Comparison of ENCODE assay signal across 15 cellular contexts in the genomic region with DNA sequence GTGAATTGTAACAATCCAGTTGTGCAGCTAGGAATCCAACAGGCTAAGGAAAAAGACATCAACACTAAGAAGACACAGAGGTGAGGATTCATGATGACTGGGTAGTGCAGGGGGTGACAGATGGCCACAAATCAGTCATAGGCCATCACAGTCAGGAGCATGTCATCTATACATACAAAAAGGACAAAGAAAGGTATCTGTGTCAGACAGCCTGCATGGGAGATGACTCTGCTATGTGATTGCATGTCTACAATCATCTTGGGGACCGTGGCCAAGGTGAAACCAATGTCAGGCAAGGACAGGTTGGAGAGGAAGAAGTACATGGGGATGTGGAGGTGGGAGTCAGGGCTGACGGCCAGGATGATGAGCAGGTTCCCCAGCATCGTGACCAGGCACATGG. TPM values are rescaled to one million over a fixed set of nuclear protein-coding genes. Genes with fewer than 3 reads are reported as not detected.
"Had no signal": no experiment of that assay in that cellular context is flagged by ENCODE, and none has a peak within 500 bp of the region (broad histone marks: within the 10 kb centered on the region; RNA-seq: fewer than 3 reads in every experiment).

No MANE protein-coding gene starts in this region.

RNA-seq across cellular contexts. Expression of a gene that starts 16.0 kb away (rescaled TPM):
- total RNA-seq: hepatocyte, kidney, left cardiac atrium, left colon, left ventricle myocardium inferior, left ventricle myocardium superior, lower leg skin, lower lobe of right lung, lung microvascular endothelial cell, mammary epithelial cell, mesenteric fat pad, mesothelial cell of epicardium, mononuclear cell, mucosa of gallbladder, myocyte had no signal
